Comparison of ENCODE assay signal across 12 cellular contexts in genomic region chr19:55382522-55383054, GRCh38. TPM values are rescaled to one million over a fixed set of nuclear protein-coding genes. Genes with fewer than 3 reads are reported as not detected.
A peak's percentile ranks its signal among the peaks of the same experiment; 100 is the strongest.
DNase-seq lines count a peak whose midpoint lies in the region; ATAC-seq and TF ChIP-seq lines count a peak whose summit lies in the region.
"Had no signal": no experiment of that assay in that cellular context is flagged by ENCODE, and none has a peak within 500 bp of the region (broad histone marks: within the 10 kb centered on the region; RNA-seq: fewer than 3 reads in every experiment).

No MANE protein-coding gene starts in this region.

- no peak overlapping the region for H3K4me2 ChIP-seq in mesendoderm (ENCODE audit: low read length)

- H2AK5ac ChIP-seq in mesendoderm (ENCODE audit: low read length), result no peak overlapping the region

- H3K56ac ChIP-seq in mesendoderm (ENCODE audit: low read length), result no peak overlapping the region

- H3K27me3 Mint-ChIP-seq in CD8-positive, alpha-beta memory T cell, result peaks cover 0 to 10% of the 10 kb centered on the region in 2 donors
- H3K27me3 Mint-ChIP-seq in IgD-negative memory B cell (no peaks in the 10 kb centered on the region), natural killer cell (ENCODE audit: low read depth in 2 of 2) (no peaks in the 10 kb centered on the region)
- no peaks in the 10 kb centered on the region for H3K27me3 Mint-ChIP-seq in activated T-helper 2 cell treated with anti-CD3 and anti-CD28 coated beads, Interferon-gamma antibody, Interleukin-2, Interleukin-4, amounts not matched to agents 10 μg/mL and 5 μg/mL and 100 μg/mL, durations not matched to agents 14 hours and 24 hours and 36 hours (ENCODE audit: low read depth)

- no peaks in the 10 kb centered on the region for H3K27me3 ChIP-seq in CD8-positive, alpha-beta memory T cell (ENCODE audit: insufficient read depth, low read length, poor library complexity, severe bottlenecking)
- H3K27me3 ChIP-seq in colonic mucosa (no peaks in the 10 kb centered on the region), mesendoderm (ENCODE audit: insufficient read depth, low read length, poor library complexity) (no peaks in the 10 kb centered on the region)

- H4K5ac ChIP-seq in mesendoderm (ENCODE audit: low read length), result no peak overlapping the region

- peaks cover 37 to 51% (median 45%) of the 10 kb centered on the region in 3 donors for H3K4me1 Mint-ChIP-seq in CD8-positive, alpha-beta memory T cell
- H3K4me1 Mint-ChIP-seq in IgD-negative memory B cell, result peaks cover 24 to 26% (median 26%) of the 10 kb centered on the region in 3 donors
- H3K4me1 Mint-ChIP-seq in activated T-helper 2 cell treated with anti-CD3 and anti-CD28 coated beads, Interferon-gamma antibody, Interleukin-2, Interleukin-4, amounts not matched to agents 10 μg/mL and 5 μg/mL and 100 μg/mL, durations not matched to agents 14 hours and 24 hours and 36 hours (ENCODE audit: low read depth), result peaks cover 34% of the 10 kb centered on the region
- peaks cover 44 to 54% of the 10 kb centered on the region in 2 donors for H3K4me1 Mint-ChIP-seq in natural killer cell

- H3K23ac ChIP-seq in mesendoderm (ENCODE audit: low read length), result no peak overlapping the region

- H3K36me3 ChIP-seq in CD8-positive, alpha-beta memory T cell (ENCODE audit: insufficient read depth, low read length), result peaks cover 12% of the 10 kb centered on the region
- H3K36me3 ChIP-seq in colonic mucosa, result peaks cover 4% of the 10 kb centered on the region
- H3K36me3 ChIP-seq in mesendoderm (ENCODE audit: control insufficient read depth, insufficient read depth, low read length), result peaks cover 6% of the 10 kb centered on the region

- DNase-seq in CD8-positive, alpha-beta memory T cell, result no peak
- no peak for DNase-seq in activated T-helper 2 cell treated with anti-CD3 and anti-CD28 coated beads, Interferon-gamma antibody, Interleukin-2, Interleukin-4, amounts not matched to agents 10 μg/mL and 5 μg/mL and 100 μg/mL, durations not matched to agents 14 hours and 24 hours and 36 hours (ENCODE audit: low spot score)
- DNase-seq in natural killer cell, result no peak
- no peak for DNase-seq in colonic mucosa
- no peak for DNase-seq in mesendoderm
- DNase-seq: activated CD4-positive, alpha-beta T cell treated with anti-CD3 and anti-CD28 coated beads, Interleukin-2, amount 50 U/mL, for 4 hours; DMS79; NCI-H1092; NCI-H526 had no signal

- H2BK120ac ChIP-seq in mesendoderm (ENCODE audit: low read depth, low read length), result no peak overlapping the region

- POLR2A ChIA-PET in CD8-positive, alpha-beta memory T cell (lab: Charles Lee), result interaction anchor here (1.1 to 1.4 kb wide), 2 partner anchors 44 to 81 kb away, joined by 3 to 5 read pairs; no protein-coding TSS in a partner anchor

- TF ChIP-seq CTCF in natural killer cell (IDR thresholded peaks at IDR 0.05) (no peak), colonic mucosa (IDR thresholded peaks at IDR 0.05) (no peak)

- H3K4me1 ChIP-seq in CD8-positive, alpha-beta memory T cell (ENCODE audit: insufficient read depth, low read length), result peaks cover 31% of the 10 kb centered on the region
- H3K4me1 ChIP-seq in colonic mucosa (peaks cover 13% of the 10 kb centered on the region), mesendoderm (ENCODE audit: control insufficient read depth, low read depth, low read length) (peaks cover 9% of the 10 kb centered on the region)

- peak overlapping the region; percentile 82 to 92 (median 85) for H3K4me3 Mint-ChIP-seq in CD8-positive, alpha-beta memory T cell
- H3K4me3 Mint-ChIP-seq in IgD-negative memory B cell (peak overlapping the region; percentile 79 to 97 (median 88)), natural killer cell (peak overlapping the region; percentile 88)
- H3K4me3 Mint-ChIP-seq in activated T-helper 2 cell treated with anti-CD3 and anti-CD28 coated beads, Interferon-gamma antibody, Interleukin-2, Interleukin-4, amounts not matched to agents 10 μg/mL and 5 μg/mL and 100 μg/mL, durations not matched to agents 14 hours and 24 hours and 36 hours (ENCODE audit: low read depth), result peak overlapping the region; percentile 86

- H3K9me3 Mint-ChIP-seq in CD8-positive, alpha-beta memory T cell, result no peaks in the 10 kb centered on the region
- H3K9me3 Mint-ChIP-seq in IgD-negative memory B cell (no peaks in the 10 kb centered on the region), natural killer cell (no peaks in the 10 kb centered on the region)
- H3K9me3 Mint-ChIP-seq in activated T-helper 2 cell treated with anti-CD3 and anti-CD28 coated beads, Interferon-gamma antibody, Interleukin-2, Interleukin-4, amounts not matched to agents 10 μg/mL and 5 μg/mL and 100 μg/mL, durations not matched to agents 14 hours and 24 hours and 36 hours, result no peaks in the 10 kb centered on the region

- peaks cover 18% of the 10 kb centered on the region for H3K79me2 ChIP-seq in mesendoderm (ENCODE audit: control insufficient read depth, insufficient read depth, low read length)

- H3K36me3 Mint-ChIP-seq in CD8-positive, alpha-beta memory T cell, result peaks cover 3 to 22% (median 7%) of the 10 kb centered on the region in 3 donors
- H3K36me3 Mint-ChIP-seq in IgD-negative memory B cell (peaks cover 6% of the 10 kb centered on the region), natural killer cell (no peaks in the 10 kb centered on the region)
- H3K36me3 Mint-ChIP-seq in activated T-helper 2 cell treated with anti-CD3 and anti-CD28 coated beads, Interferon-gamma antibody, Interleukin-2, Interleukin-4, amounts not matched to agents 10 μg/mL and 5 μg/mL and 100 μg/mL, durations not matched to agents 14 hours and 24 hours and 36 hours (ENCODE audit: low read depth), result peaks cover 47% of the 10 kb centered on the region

- intact Hi-C loops in activated T-helper 2 cell treated with anti-CD3 and anti-CD28 coated beads, Interferon-gamma antibody, Interleukin-2, Interleukin-4, amounts not matched to agents 10 μg/mL and 5 μg/mL and 100 μg/mL, durations not matched to agents 14 hours and 24 hours and 36 hours (cut with micrococcal nuclease), result loop anchor here (10.0 kb wide), 1 partner anchor 222 kb away; the partner anchor contains the start of genes ZNF524 and ZNF865
- intact Hi-C loops in natural killer cell (cut with micrococcal nuclease) (no loop called here), colonic mucosa (cut with DNase I) (loop anchor here (2.0 kb wide), 1 partner anchor 80 kb away; no protein-coding TSS in a partner anchor)

- WGBS in mesendoderm (ENCODE audit: extremely low coverage, insufficient coverage, low lambda C conversion rate), result no CpG with 5 or more reads among the region's 3 CpGs

- no peak overlapping the region for H2BK15ac ChIP-seq in mesendoderm (replicated peaks; ENCODE audit: low read depth)

- H2BK5ac ChIP-seq in mesendoderm (ENCODE audit: low read length), result no peak overlapping the region

- H3K9me3 ChIP-seq in CD8-positive, alpha-beta memory T cell (ENCODE audit: low read length), result no peaks in the 10 kb centered on the region
- no peaks in the 10 kb centered on the region for H3K9me3 ChIP-seq in colonic mucosa

- peak overlapping the region; percentile 70 for H3K27ac ChIP-seq in CD8-positive, alpha-beta memory T cell (ENCODE audit: low read depth, low read length)
- H3K27ac ChIP-seq in colonic mucosa (no peak overlapping the region), mesendoderm (ENCODE audit: low read depth, low read length) (no peak overlapping the region)

- CTCF ChIA-PET in CD8-positive, alpha-beta memory T cell (lab: Charles Lee), result interaction anchor here (1.9 to 3.1 kb wide), 3 partner anchors 81 to 241 kb away, joined by 5 to 22 read pairs (median 12); no protein-coding TSS in a partner anchor

- H4K8ac ChIP-seq in mesendoderm (ENCODE audit: low read depth, low read length), result no peak overlapping the region

- H3K9ac ChIP-seq in colonic mucosa (ENCODE audit: low read depth in 2 of 2, low read length in 2 of 2), result peak overlapping the region in 1 of 2 donors; percentile 6
- H3K9ac ChIP-seq in mesendoderm (ENCODE audit: low read length), result no peak overlapping the region

- peak overlapping the region; percentile 41 to 91 (median 80) for H3K27ac Mint-ChIP-seq in CD8-positive, alpha-beta memory T cell
- peak overlapping the region in 1 of 3 donors; percentile 50 for H3K27ac Mint-ChIP-seq in IgD-negative memory B cell
- peak overlapping the region; percentile 90 for H3K27ac Mint-ChIP-seq in activated T-helper 2 cell treated with anti-CD3 and anti-CD28 coated beads, Interferon-gamma antibody, Interleukin-2, Interleukin-4, amounts not matched to agents 10 μg/mL and 5 μg/mL and 100 μg/mL, durations not matched to agents 14 hours and 24 hours and 36 hours
- peak overlapping the region in 1 of 2 donors; percentile 78 for H3K27ac Mint-ChIP-seq in natural killer cell

- ATAC-seq in natural killer cell (no peak), GM21529 (IDR thresholded peaks at IDR 0.05; ENCODE audit: unreplicated experiment) (no peak)
- ATAC-seq: SK-N-SH treated with all-trans-retinoic acid at 6 μM for 48 hours had no signal

- H3K4me3 ChIP-seq in CD8-positive, alpha-beta memory T cell (ENCODE audit: low read length), result peak overlapping the region; percentile 54
- H3K4me3 ChIP-seq in colonic mucosa, result no peak overlapping the region
- no peak overlapping the region for H3K4me3 ChIP-seq in mesendoderm (ENCODE audit: low read length)

- H3K79me1 ChIP-seq in mesendoderm (ENCODE audit: low read length), result peaks cover 12% of the 10 kb centered on the region

- no peak overlapping the region for H3K18ac ChIP-seq in mesendoderm (ENCODE audit: low read length)

- no peak overlapping the region for H3K4ac ChIP-seq in mesendoderm (ENCODE audit: low read depth, low read length)

RNA-seq across cellular contexts. Expression of gene TMEM238, which starts 1.5 kb away (rescaled TPM):
- 10 to 100 TPM; 13.3 to 14.1 TPM for total RNA-seq in CD8-positive, alpha-beta memory T cell
- 1.9 TPM for polyA plus RNA-seq in CD8-positive, alpha-beta memory T cell
- polyA plus RNA-seq in IgD-negative memory B cell, result 1.1 TPM
- 7.9 and 10.5 TPM in 2 replicates for total RNA-seq in activated T-helper 2 cell treated with anti-CD3 and anti-CD28 coated beads, Interferon-gamma antibody, Interleukin-2, Interleukin-4, amounts not matched to agents 10 μg/mL and 5 μg/mL and 100 μg/mL, durations not matched to agents 14 hours and 24 hours and 36 hours
- 1 to 10 TPM; 2.9 to 5.1 (median 4.0) TPM for total RNA-seq in natural killer cell
- total RNA-seq in colonic mucosa, result 10 to 100 TPM; 78.1 to 85.9 TPM
- polyA plus RNA-seq in mesendoderm (2013, experiment 1 of 2), result 0.66 TPM
- polyA plus RNA-seq in mesendoderm (2013, experiment 2 of 2), result 0.53 TPM

RNA-seq across cellular contexts. Expression of gene RPL28, which starts 3.1 kb away (rescaled TPM):
- total RNA-seq in CD8-positive, alpha-beta memory T cell, result 1,000 to 10,000 TPM; 2,376 to 2,381 TPM
- 615 TPM for polyA plus RNA-seq in CD8-positive, alpha-beta memory T cell
- 825 TPM for polyA plus RNA-seq in IgD-negative memory B cell
- total RNA-seq in activated T-helper 2 cell treated with anti-CD3 and anti-CD28 coated beads, Interferon-gamma antibody, Interleukin-2, Interleukin-4, amounts not matched to agents 10 μg/mL and 5 μg/mL and 100 μg/mL, durations not matched to agents 14 hours and 24 hours and 36 hours, result 2,206 and 2,207 TPM in 2 replicates
- total RNA-seq in natural killer cell, result 1,000 to 10,000 TPM; 1,373 to 1,704 (median 1,679) TPM
- total RNA-seq in colonic mucosa, result 1,000 to 10,000 TPM; 1,447 to 1,819 TPM
- polyA plus RNA-seq in mesendoderm (2013, experiment 1 of 2), result 2,426 TPM
- 2,495 TPM for polyA plus RNA-seq in mesendoderm (2013, experiment 2 of 2)

RNA-seq across cellular contexts. Expression of gene TMEM190, which starts 6.0 kb away (rescaled TPM):
- not detected for total RNA-seq in CD8-positive, alpha-beta memory T cell
- polyA plus RNA-seq in CD8-positive, alpha-beta memory T cell, result not detected
- not detected for polyA plus RNA-seq in IgD-negative memory B cell
- not detected in 2 replicates for total RNA-seq in activated T-helper 2 cell treated with anti-CD3 and anti-CD28 coated beads, Interferon-gamma antibody, Interleukin-2, Interleukin-4, amounts not matched to agents 10 μg/mL and 5 μg/mL and 100 μg/mL, durations not matched to agents 14 hours and 24 hours and 36 hours
- total RNA-seq in natural killer cell (not detected), colonic mucosa (not detected)
- polyA plus RNA-seq in mesendoderm (2013, experiment 1 of 2), result not detected
- polyA plus RNA-seq in mesendoderm (2013, experiment 2 of 2), result 0.08 TPM

RNA-seq across cellular contexts. Expression of gene IL11, which starts 12.3 kb away (rescaled TPM):
- total RNA-seq in CD8-positive, alpha-beta memory T cell, result under 1 TPM; 0.27 to 0.37 TPM
- not detected for polyA plus RNA-seq in CD8-positive, alpha-beta memory T cell
- not detected for polyA plus RNA-seq in IgD-negative memory B cell
- total RNA-seq in activated T-helper 2 cell treated with anti-CD3 and anti-CD28 coated beads, Interferon-gamma antibody, Interleukin-2, Interleukin-4, amounts not matched to agents 10 μg/mL and 5 μg/mL and 100 μg/mL, durations not matched to agents 14 hours and 24 hours and 36 hours, result 0.25 and 0.32 TPM in 2 replicates
- under 1 TPM; 0.14 to 0.35 (median 0.27) TPM for total RNA-seq in natural killer cell
- under 1 TPM in 1 of 2 donors, not detected in 1; 0.64 TPM for total RNA-seq in colonic mucosa
- polyA plus RNA-seq in mesendoderm (2013, experiment 1 of 2), result 0.84 TPM
- polyA plus RNA-seq in mesendoderm (2013, experiment 2 of 2), result 0.41 TPM

RNA-seq across cellular contexts. Expression of gene GARIN5B, which starts 19.5 kb away (rescaled TPM):
- total RNA-seq in CD8-positive, alpha-beta memory T cell, result not detected
- not detected for polyA plus RNA-seq in CD8-positive, alpha-beta memory T cell
- not detected for polyA plus RNA-seq in IgD-negative memory B cell
- total RNA-seq in activated T-helper 2 cell treated with anti-CD3 and anti-CD28 coated beads, Interferon-gamma antibody, Interleukin-2, Interleukin-4, amounts not matched to agents 10 μg/mL and 5 μg/mL and 100 μg/mL, durations not matched to agents 14 hours and 24 hours and 36 hours, result not detected in 2 replicates
- total RNA-seq in natural killer cell (not detected), colonic mucosa (not detected)
- polyA plus RNA-seq in mesendoderm (2013, experiment 1 of 2), result not detected
- polyA plus RNA-seq in mesendoderm (2013, experiment 2 of 2), result 0.01 TPM
